22 cellular contexts compared by ENCODE assay signal in the genomic region with DNA sequence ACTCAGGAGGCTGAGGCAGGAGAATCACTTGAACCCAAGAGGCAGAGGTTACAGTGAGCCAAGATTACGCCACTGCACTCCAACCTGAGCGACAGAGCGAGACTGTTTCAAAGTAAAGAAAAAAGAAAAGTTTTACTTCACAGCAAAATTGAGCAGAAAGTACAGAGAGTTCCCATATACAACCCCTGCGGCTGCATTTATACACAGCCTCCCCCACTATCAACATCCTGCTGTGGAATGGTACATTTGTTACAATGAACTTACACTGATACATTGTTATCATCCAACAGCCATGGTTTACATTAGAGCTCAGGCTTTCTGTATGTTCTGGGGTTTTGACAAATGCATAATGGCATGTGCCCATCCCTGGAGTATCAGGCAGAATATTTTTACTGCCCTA. TPM values are rescaled to one million over a fixed set of nuclear protein-coding genes. Genes with fewer than 3 reads are reported as not detected.
DNase-seq lines count a peak whose midpoint lies in the region; ATAC-seq and TF ChIP-seq lines count a peak whose summit lies in the region.
"Had no signal": no experiment of that assay in that cellular context is flagged by ENCODE, and none has a peak within 500 bp of the region (broad histone marks: within the 10 kb centered on the region; RNA-seq: fewer than 3 reads in every experiment).

No MANE protein-coding gene starts in this region.

- ATAC-seq in heart left ventricle: no peak
- no peak for ATAC-seq in thoracic aorta (ENCODE audit: insufficient number of reproducible peaks, low FRiP score, low read depth)
- no peak for ATAC-seq in gastrocnemius medialis
- ATAC-seq: A549 had no signal

- peak; percentile 14 for DNase-seq in cardiac septum (ENCODE audit: low spot score)
- no peak for DNase-seq in heart left ventricle
- DNase-seq in choroid plexus epithelial cell (ENCODE audit: low read depth): peak; percentile 55
- no peak for DNase-seq in thoracic aorta (ENCODE audit: low spot score)
- DNase-seq in G401 (ENCODE audit: low spot score): no peak
- no peak for DNase-seq in gastrocnemius medialis
- DNase-seq: 8988T; ACHN; AML-193; BE2C; Calu3; CD4-positive, alpha-beta memory T cell; COR-L47; DMS53; DMS79 treated with DMSO at 0.1 percent for 48 hours; GM23248; H7; HCEC 1CT had no signal

- H3K4me1 ChIP-seq in heart left ventricle: peaks cover 0 to 15% (median 11%) of the 10 kb centered on the region in 12 donors
- H3K4me1 ChIP-seq in thoracic aorta (ENCODE audit: control insufficient read depth in 1 of 2, low read depth in 2 of 2): peaks cover 7 to 40% of the 10 kb centered on the region in 2 donors
- peaks cover 23% of the 10 kb centered on the region in 2 donors for H3K4me1 ChIP-seq in gastrocnemius medialis
- H3K4me1 ChIP-seq: BE2C had no signal

- no peak for TF ChIP-seq POLR2A in heart left ventricle (IDR thresholded peaks at IDR 0.05)
- TF ChIP-seq POLR2A in gastrocnemius medialis (IDR thresholded peaks at IDR 0.05): no peak

- H3K9me3 ChIP-seq in heart left ventricle: no peaks in the 10 kb centered on the region
- H3K9me3 ChIP-seq in thoracic aorta: no peaks in the 10 kb centered on the region
- H3K9me3 ChIP-seq in gastrocnemius medialis: no peaks in the 10 kb centered on the region
- H3K9me3 ChIP-seq: A549 had no signal

- H3K27ac ChIP-seq in heart left ventricle: no peak overlapping the region
- H3K27ac ChIP-seq in thoracic aorta: peak overlapping the region; percentile 67 to 80
- no peak overlapping the region for H3K27ac ChIP-seq in gastrocnemius medialis
- H3K27ac ChIP-seq: A549; BLaER1 treated with 17β-estradiol and CSF1 and Interleukin-3, amounts not matched to agents 10 nM and 100 nM; GM23248 had no signal

- intact Hi-C loops in cardiac septum (cut with DNase I): no loop called here
- intact Hi-C loops in heart left ventricle (cut with DNase I): no loop called here
- intact Hi-C loops in gastrocnemius medialis (cut with DNase I; ENCODE audit: low total_unique reads): no loop called here

- H3K27me3 ChIP-seq in heart left ventricle (peaks cover 0 to 33% (median 6%) of the 10 kb centered on the region in 9 donors), thoracic aorta (replicated peaks; ENCODE audit: insufficient read depth) (no peaks in the 10 kb centered on the region), gastrocnemius medialis (no peaks in the 10 kb centered on the region)
- H3K27me3 ChIP-seq: BLaER1 treated with 17β-estradiol and CSF1 and Interleukin-3, amounts not matched to agents 10 nM and 100 nM had no signal

- in situ Hi-C loops in G401 (cut with HindIII; ENCODE audit: low sequenced_read_pairs): no loop called here
- in situ Hi-C loops in gastrocnemius medialis (cut with MboI; ENCODE audit: low sequenced_read_pairs in 4 of 4): loop anchor here (25.0 kb wide), 2 partner anchors 730 to 830 kb away; a partner anchor contains a TSS

- H3K36me3 ChIP-seq in heart left ventricle (peaks cover 0 to 3% (median 0%) of the 10 kb centered on the region in 9 donors), thoracic aorta (no peaks in the 10 kb centered on the region), gastrocnemius medialis (no peaks in the 10 kb centered on the region)

- H3K4me3 ChIP-seq in heart left ventricle (no peak overlapping the region), choroid plexus epithelial cell (ENCODE audit: low read depth, low read length) (no peak overlapping the region), thoracic aorta (no peak overlapping the region), gastrocnemius medialis (no peak overlapping the region)
- H3K4me3 ChIP-seq: A549; BLaER1 treated with 17β-estradiol and CSF1 and Interleukin-3, amounts not matched to agents 10 nM and 100 nM; GM23248 had no signal

- TF ChIP-seq CTCF in heart left ventricle (IDR thresholded peaks at IDR 0.05) (no peak), choroid plexus epithelial cell (conservative IDR thresholded peaks at IDR 0.05; ENCODE audit: low read depth, low read length) (no peak), thoracic aorta (IDR thresholded peaks at IDR 0.05) (no peak), gastrocnemius medialis (IDR thresholded peaks at IDR 0.05 in 4 of 5, conservative IDR thresholded peaks at IDR 0.05 in 1 of 5) (no peak)

- WGBS in heart left ventricle, 4 donors: 73 to 85% (median 75%) methylated on average over 4 of the region's 4 CpGs

RNA-seq across cellular contexts. Expression of a gene that starts 2.6 kb away (rescaled TPM):
- total RNA-seq in cardiac septum: 12.2 TPM
- total RNA-seq in heart left ventricle: 10 to 100 TPM in 6 of 9 donors, 1 to 10 TPM in 3; 3.9 to 17.0 (median 11.6) TPM
- polyA plus RNA-seq in heart left ventricle: 1 to 10 TPM; 5.6 to 6.8 TPM
- total RNA-seq in thoracic aorta: 10 to 100 TPM; 25.0 to 30.8 TPM
- 8.2 and 10.1 TPM in 2 replicates for total RNA-seq in G401 (2014; rRNA removed; shearing (Covaris generic))
- 10 to 100 TPM; 10.9 to 31.2 (median 16.0) TPM for total RNA-seq in gastrocnemius medialis

RNA-seq across cellular contexts. Expression of a gene that starts 9.0 kb away (rescaled TPM):
- total RNA-seq in cardiac septum (2.6 TPM), heart left ventricle (1 to 10 TPM; 1.1 to 3.3 (median 1.7) TPM), thoracic aorta (10 to 100 TPM; 54.5 to 60.7 TPM), gastrocnemius medialis (1 to 10 TPM in 1 of 4 donors, under 1 TPM in 3; 0.17 to 1.0 (median 0.29) TPM)
- polyA plus RNA-seq in heart left ventricle: 1 to 10 TPM in 1 of 2 donors, under 1 TPM in 1; 0.76 to 1.0 TPM
- total RNA-seq in G401 (2014; rRNA removed; shearing (Covaris generic)): 7.0 and 7.6 TPM in 2 replicates
- total RNA-seq: CD4-positive, alpha-beta memory T cell had no signal
- polyA plus RNA-seq: CD14-positive monocyte; CD4-positive, alpha-beta memory T cell; H1 had no signal

RNA-seq across cellular contexts. Expression of a gene that starts 20.8 kb away (rescaled TPM):
- total RNA-seq in cardiac septum (1.2 TPM), heart left ventricle (1 to 10 TPM in 3 of 9 donors, under 1 TPM in 6; 0.44 to 1.4 (median 0.72) TPM), thoracic aorta (10 to 100 TPM; 52.1 to 52.8 TPM), gastrocnemius medialis (1 to 10 TPM; 2.0 to 5.9 (median 3.3) TPM)
- polyA plus RNA-seq in heart left ventricle: under 1 TPM; 0.57 to 0.69 TPM
- 1.5 and 3.1 TPM in 2 replicates for total RNA-seq in G401 (2014; rRNA removed; shearing (Covaris generic))
- total RNA-seq: CD4-positive, alpha-beta memory T cell; H1 had no signal
- polyA plus RNA-seq: CD14-positive monocyte; CD4-positive, alpha-beta memory T cell had no signal

RNA-seq across cellular contexts. Expression of a gene that starts 47.3 kb away (rescaled TPM):
- total RNA-seq in cardiac septum (0.16 TPM), heart left ventricle (under 1 TPM in 6 of 9 donors, not detected in 3; 0.14 to 0.48 (median 0.21) TPM), thoracic aorta (1 to 10 TPM in 1 of 2 donors, not detected in 1; 4.1 TPM), gastrocnemius medialis (under 1 TPM in 2 of 4 donors, not detected in 2; 0.07 to 0.10 TPM)
- under 1 TPM; 0.04 to 0.15 TPM for polyA plus RNA-seq in heart left ventricle
- 0.06 TPM in 1 of 2 replicates, not detected in the other for total RNA-seq in G401 (2014; rRNA removed; shearing (Covaris generic))
- total RNA-seq: Calu3; CD4-positive, alpha-beta memory T cell; H1; H7 had no signal
- polyA plus RNA-seq: A549; CD14-positive monocyte; CD4-positive, alpha-beta memory T cell had no signal

Comparison
In these comparisons a context has a peak if more than half of its experiments do, and no peak if none do; other contexts are left out.
1. DNase-seq: peak in cardiac septum (single experiment) and choroid plexus epithelial cell (single experiment); none in heart left ventricle (0 of 5), thoracic aorta (single experiment), G401 (single experiment) and gastrocnemius medialis (0 of 2).
2. H3K27ac ChIP-seq: peak in thoracic aorta (2 of 2); none in heart left ventricle (0 of 12) and gastrocnemius medialis (0 of 4).
3. RNA of a gene that starts 20.8 kb away (total RNA-seq): 52.1 to 52.8 TPM in thoracic aorta; 2.0 to 5.9 TPM in gastrocnemius medialis, 1.5 to 3.1 TPM in G401, 1.2 TPM in cardiac septum (single experiment) and 0.44 to 1.4 TPM in heart left ventricle; every median in the first group is over 4 times any median in the second.